ENCODE assay signal across 25 cellular contexts in genomic region chr4:19678763-19679162, GRCh38.
DNase-seq lines count a peak whose midpoint lies in the region; ATAC-seq and TF ChIP-seq lines count a peak whose summit lies in the region.
"Had no signal": no experiment of that assay in that cellular context is flagged by ENCODE, and none has a peak within 500 bp of the region (broad histone marks: within the 10 kb centered on the region; RNA-seq: fewer than 3 reads in every experiment).

No MANE protein-coding gene starts in this region.

- peaks cover 0 to 3% of the 10 kb centered on the region in 2 donors for H3K9me3 ChIP-seq in left lung
- H3K9me3 ChIP-seq: breast epithelium, esophagus squamous epithelium, psoas muscle, upper lobe of left lung had no signal

- H3K27ac ChIP-seq in left lung: no peak overlapping the region
- H3K27ac ChIP-seq: breast epithelium, esophagus squamous epithelium, psoas muscle, upper lobe of left lung had no signal

- ATAC-seq in left lung: no peak
- no peak for ATAC-seq in GM21360 (IDR thresholded peaks at IDR 0.05; ENCODE audit: unreplicated experiment)
- ATAC-seq: psoas muscle had no signal

- intact Hi-C loops in left lung (cut with DNase I): no loop called here

- peaks cover 0 to under 1% of the 10 kb centered on the region in 2 donors for H3K4me1 ChIP-seq in left lung
- H3K4me1 ChIP-seq: breast epithelium, esophagus squamous epithelium, psoas muscle, upper lobe of left lung had no signal

- H3K27me3 ChIP-seq in left lung: no peaks in the 10 kb centered on the region
- H3K27me3 ChIP-seq: breast epithelium, esophagus squamous epithelium, upper lobe of left lung had no signal

- H3K4me3 ChIP-seq in epithelial cell of esophagus (ENCODE audit: low read length): no peak overlapping the region
- H3K4me3 ChIP-seq in skeletal muscle cell (ENCODE audit: low read depth, low read length): no peak overlapping the region
- no peak overlapping the region for H3K4me3 ChIP-seq in left lung
- H3K4me3 ChIP-seq: breast epithelium, esophagus squamous epithelium, psoas muscle, upper lobe of left lung had no signal

- TF ChIP-seq CTCF in epithelial cell of esophagus (IDR thresholded peaks at IDR 0.05; ENCODE audit: insufficient read depth, low read depth, low read length, missing control alignments) (no peak), left lung (IDR thresholded peaks at IDR 0.05) (no peak)

- H3K36me3 ChIP-seq in left lung: no peaks in the 10 kb centered on the region
- H3K36me3 ChIP-seq: breast epithelium, esophagus squamous epithelium, upper lobe of left lung had no signal

- DNase-seq in H4 (ENCODE audit: low spot score) (peak; percentile 67), T1000 (lab: John Stamatoyannopoulos, UW) (peak; percentile 26), epithelial cell of esophagus (ENCODE audit: low read depth) (peak; percentile 60), skeletal muscle cell (ENCODE audit: low read depth) (peak; percentile 37), left lung (no peak), NCI-H128 (lab: John Stamatoyannopoulos, UW; ENCODE audit: unreplicated experiment) (no peak), NK-92 (lab: John Stamatoyannopoulos, UW; ENCODE audit: unreplicated experiment) (no peak)
- DNase-seq: activated CD4-positive, alpha-beta memory T cell treated with anti-CD3 and anti-CD28 coated beads, Interleukin-2, amount 10 ng/mL, durations not matched to agents 7 days and 5 days; activated CD4-positive, CD25-positive, alpha-beta regulatory T cell treated with anti-CD3 and anti-CD28 coated beads, Interleukin-2, amount 50 U/mL, for 72 hours; activated effector memory CD4-positive, alpha-beta T cell treated with Interleukin-2 at 50 U/mL for 16 hours; activated naive CD8-positive, alpha-beta T cell treated with anti-CD3 and anti-CD28 coated beads, Interleukin-2, amount 10 ng/mL, durations not matched to agents 7 days and 5 days; cortex of kidney; esophagus squamous epithelium; H7; head of caudate nucleus; NCI-H1092 treated with DMSO at 0.1 percent for 48 hours; NCI-H2029 treated with DMSO at 0.1 percent for 48 hours; NCI-H774; OCI-M1; psoas muscle; SHP77; substantia nigra; upper lobe of left lung had no signal

Comparison
In these comparisons a context has a peak if more than half of its experiments do, and no peak if none do; other contexts are left out.
1. DNase-seq: peak in H4 (single experiment), T1000 (single experiment), epithelial cell of esophagus (single experiment) and skeletal muscle cell (single experiment); none in left lung (0 of 2), NCI-H128 (single experiment) and NK-92 (single experiment).